Comparison of ENCODE assay signal across 16 cellular contexts in genomic region chr10:97494151-97494550, GRCh38. TPM values are rescaled to one million over a fixed set of nuclear protein-coding genes. Genes with fewer than 3 reads are reported as not detected.
DNase-seq lines count a peak whose midpoint lies in the region; ATAC-seq, FAIRE-seq and TF ChIP-seq lines count a peak whose summit lies in the region.
"Had no signal": no experiment of that assay in that cellular context is flagged by ENCODE, and none has a peak within 500 bp of the region (broad histone marks: within the 10 kb centered on the region; RNA-seq: fewer than 3 reads in every experiment).

No MANE protein-coding gene starts in this region.

- FAIRE-seq in astrocyte (lab: Jason Lieb, UNC) (no peak), keratinocyte (lab: Jason Lieb, UNC) (peak; percentile 29)
- FAIRE-seq: bronchial epithelial cell, H1 had no signal

- no peak for ATAC-seq in activated naive CD8-positive, alpha-beta T cell treated with anti-CD3 and anti-CD28 coated beads, Interleukin-2, amount 50 U/mL, for 24 hours
- no peak for ATAC-seq in HG03280 (IDR thresholded peaks at IDR 0.05; ENCODE audit: unreplicated experiment)
- ATAC-seq: activated CD8-positive, alpha-beta memory T cell treated with anti-CD3 and anti-CD28 coated beads, Interleukin-2, amount 10 ng/mL, durations not matched to agents 7 days and 5 days; stimulated activated naive CD8-positive, alpha-beta T cell treated with anti-CD3 and anti-CD28 coated beads, Interleukin-15, Interleukin-2, amounts not matched to agents 100 U/mL and 50 U/mL, for 24 hours had no signal

- no peak overlapping the region for H3K27ac Mint-ChIP-seq in activated naive CD8-positive, alpha-beta T cell
- H3K27ac Mint-ChIP-seq in activated naive CD8-positive, alpha-beta T cell treated with anti-CD3 and anti-CD28 coated beads, Interleukin-2, amount 50 U/mL, for 24 hours, result no peak overlapping the region
- H3K27ac Mint-ChIP-seq in astrocyte (ENCODE audit: unreplicated experiment), result peak overlapping the region; percentile 34
- H3K27ac Mint-ChIP-seq: activated CD8-positive, alpha-beta memory T cell treated with anti-CD3 and anti-CD28 coated beads, Interleukin-2, amount 10 ng/mL, durations not matched to agents 7 days and 5 days had no signal

- TF ChIP-seq CTCF in astrocyte (IDR thresholded peaks at IDR 0.05; ENCODE audit: insufficient read depth, low read depth, low read length) (no peak), keratinocyte (optimal IDR thresholded peaks at IDR 0.05 in 1 of 3, IDR thresholded peaks at IDR 0.05 in 1 of 3, conservative IDR thresholded peaks at IDR 0.05 in 1 of 3; ENCODE audit: extremely low read depth in 1 of 3, insufficient read depth in 2 of 3, low read length in 3 of 3) (no peak), smooth muscle cell (IDR thresholded peaks at IDR 0.05; ENCODE audit: borderline replicate concordance, insufficient read depth, poor library complexity, severe bottlenecking) (no peak)

- H3K9me3 ChIP-seq in astrocyte (ENCODE audit: insufficient read depth, low read depth, low read length) (no peaks in the 10 kb centered on the region), keratinocyte (ENCODE audit: control insufficient read depth, low read depth, low read length) (no peaks in the 10 kb centered on the region), smooth muscle cell (replicated peaks; ENCODE audit: low read depth) (no peaks in the 10 kb centered on the region)

- dilution Hi-C loops in keratinocyte (cut with MboI; ENCODE audit: extremely low pct_ligation_motif_present, low sequenced_read_pairs), result no loop called here

- H4K20me1 ChIP-seq in astrocyte (ENCODE audit: insufficient read depth, low read length) (peaks cover 71% of the 10 kb centered on the region), keratinocyte (ENCODE audit: control insufficient read depth, extremely low read depth, insufficient read depth, low read length) (no peaks in the 10 kb centered on the region), smooth muscle cell (ENCODE audit: low read depth) (peaks cover 82% of the 10 kb centered on the region)

- H3K9me1 ChIP-seq in keratinocyte (ENCODE audit: control insufficient read depth, extremely low read depth, insufficient read depth, low read length), result no peaks in the 10 kb centered on the region

- no peaks in the 10 kb centered on the region for H3K9me3 Mint-ChIP-seq in activated naive CD8-positive, alpha-beta T cell (ENCODE audit: low read depth)
- no peaks in the 10 kb centered on the region for H3K9me3 Mint-ChIP-seq in activated naive CD8-positive, alpha-beta T cell treated with anti-CD3 and anti-CD28 coated beads, Interleukin-2, amount 50 U/mL, for 24 hours
- H3K9me3 Mint-ChIP-seq in astrocyte (ENCODE audit: unreplicated experiment), result no peaks in the 10 kb centered on the region

- H3K36me3 ChIP-seq in astrocyte (ENCODE audit: insufficient read depth, low read length) (no peaks in the 10 kb centered on the region), keratinocyte (ENCODE audit: control insufficient read depth in 2 of 2, extremely low read depth in 1 of 2, insufficient read depth in 2 of 2, low read length in 2 of 2) (no peaks in the 10 kb centered on the region), smooth muscle cell (ENCODE audit: low read depth) (no peaks in the 10 kb centered on the region)

- WGBS in smooth muscle cell (ENCODE audit: low lambda C conversion rate), result 79% methylated on average over 2 of the region's 2 CpGs

- H3K27ac ChIP-seq in astrocyte (ENCODE audit: low read depth, low read length), result no peak overlapping the region
- H3K27ac ChIP-seq in keratinocyte (ENCODE audit: control insufficient read depth, insufficient read depth, low read length), result no peak overlapping the region
- peak overlapping the region; percentile 47 for H3K27ac ChIP-seq in smooth muscle cell (ENCODE audit: low read depth)
- H3K27ac ChIP-seq: VCaP had no signal

- no peaks in the 10 kb centered on the region for H3K36me3 Mint-ChIP-seq in activated naive CD8-positive, alpha-beta T cell
- H3K36me3 Mint-ChIP-seq in activated naive CD8-positive, alpha-beta T cell treated with anti-CD3 and anti-CD28 coated beads, Interleukin-2, amount 50 U/mL, for 24 hours (ENCODE audit: low read depth), result peaks cover 20% of the 10 kb centered on the region
- no peaks in the 10 kb centered on the region for H3K36me3 Mint-ChIP-seq in astrocyte (ENCODE audit: low read depth, unreplicated experiment)

- H3K27me3 Mint-ChIP-seq in activated naive CD8-positive, alpha-beta T cell, result no peaks in the 10 kb centered on the region
- no peaks in the 10 kb centered on the region for H3K27me3 Mint-ChIP-seq in activated naive CD8-positive, alpha-beta T cell treated with anti-CD3 and anti-CD28 coated beads, Interleukin-2, amount 50 U/mL, for 24 hours
- no peaks in the 10 kb centered on the region for H3K27me3 Mint-ChIP-seq in astrocyte (ENCODE audit: low read depth, unreplicated experiment)
- H3K27me3 Mint-ChIP-seq: activated CD8-positive, alpha-beta memory T cell treated with anti-CD3 and anti-CD28 coated beads, Interleukin-2, amount 10 ng/mL, durations not matched to agents 7 days and 5 days had no signal

- H3F3A ChIP-seq in smooth muscle cell (ENCODE audit: low read depth), result no peaks in the 10 kb centered on the region

- H3K4me1 ChIP-seq in astrocyte (ENCODE audit: insufficient read depth, low read length) (peaks cover 15% of the 10 kb centered on the region), keratinocyte (ENCODE audit: control insufficient read depth, extremely low read depth, insufficient read depth, low read length) (peaks cover 19% of the 10 kb centered on the region), smooth muscle cell (ENCODE audit: low read depth) (peaks cover 29% of the 10 kb centered on the region)

- peak overlapping the region; percentile 38 for H3K4me3 Mint-ChIP-seq in activated naive CD8-positive, alpha-beta T cell
- no peak overlapping the region for H3K4me3 Mint-ChIP-seq in activated naive CD8-positive, alpha-beta T cell treated with anti-CD3 and anti-CD28 coated beads, Interleukin-2, amount 50 U/mL, for 24 hours
- H3K4me3 Mint-ChIP-seq in astrocyte (ENCODE audit: unreplicated experiment), result peak overlapping the region; percentile 28
- H3K4me3 Mint-ChIP-seq: activated CD8-positive, alpha-beta memory T cell treated with anti-CD3 and anti-CD28 coated beads, Interleukin-2, amount 10 ng/mL, durations not matched to agents 7 days and 5 days had no signal

- H3K27me3 ChIP-seq in astrocyte (ENCODE audit: insufficient read depth, low read length) (no peaks in the 10 kb centered on the region), keratinocyte (ENCODE audit: control insufficient read depth, extremely low read depth, insufficient read depth, low read length) (no peaks in the 10 kb centered on the region), smooth muscle cell (ENCODE audit: low read depth) (no peaks in the 10 kb centered on the region)

- H3K9ac ChIP-seq in astrocyte (ENCODE audit: low read length), result no peak overlapping the region
- H3K9ac ChIP-seq in keratinocyte (ENCODE audit: control insufficient read depth, extremely low read depth, insufficient read depth, low read length), result no peak overlapping the region
- H3K9ac ChIP-seq in smooth muscle cell (ENCODE audit: low read depth), result no peak overlapping the region

- H3K4me3 ChIP-seq in astrocyte (ENCODE audit: insufficient read depth, low read depth, low read length) (no peak overlapping the region), keratinocyte (ENCODE audit: control insufficient read depth in 2 of 3, extremely low read depth in 1 of 3, insufficient read depth in 2 of 3, low read depth in 1 of 3, low read length in 3 of 3) (no peak overlapping the region), smooth muscle cell (no peak overlapping the region)

- no peak overlapping the region for H3K4me2 ChIP-seq in astrocyte (ENCODE audit: low read length)
- no peak overlapping the region for H3K4me2 ChIP-seq in keratinocyte (ENCODE audit: control insufficient read depth, extremely low read depth, insufficient read depth, low read depth, low read length)
- H3K4me2 ChIP-seq in smooth muscle cell, result no peak overlapping the region

- DNase-seq in activated naive CD8-positive, alpha-beta T cell treated with anti-CD3 and anti-CD28 coated beads, Interleukin-2, amount 50 U/mL, for 24 hours, result no peak
- DNase-seq in astrocyte (ENCODE audit: low read depth) (no peak), keratinocyte (ENCODE audit: low read depth, low spot score) (no peak), smooth muscle cell (lab: John Stamatoyannopoulos, UW; ENCODE audit: unreplicated experiment) (no peak), NCI-H1694 (lab: John Stamatoyannopoulos, UW) (no peak), NCI-H446 (lab: John Stamatoyannopoulos, UW) (no peak)
- DNase-seq: activated CD8-positive, alpha-beta memory T cell treated with anti-CD3 and anti-CD28 coated beads, Interleukin-2, amount 10 ng/mL, durations not matched to agents 7 days and 5 days; activated naive CD4-positive, alpha-beta T cell treated with Interleukin-2 at 50 U/mL for 16 hours; NCI-H1105 treated with DMSO at 0.1 percent for 48 hours; NCI-H446 treated with DMSO at 0.1 percent for 48 hours; stimulated activated naive CD8-positive, alpha-beta T cell treated with anti-CD3 and anti-CD28 coated beads, Interleukin-15, Interleukin-2, amounts not matched to agents 100 U/mL and 50 U/mL, for 24 hours had no signal

- H3K79me2 ChIP-seq in astrocyte (ENCODE audit: insufficient read depth, low read length), result peaks cover 90% of the 10 kb centered on the region
- H3K79me2 ChIP-seq in keratinocyte (ENCODE audit: control insufficient read depth, insufficient read depth, low read length), result peaks cover 89% of the 10 kb centered on the region
- H3K79me2 ChIP-seq in smooth muscle cell (ENCODE audit: low read depth), result peaks cover 86% of the 10 kb centered on the region

- H3K4me1 Mint-ChIP-seq in activated naive CD8-positive, alpha-beta T cell (ENCODE audit: low read depth), result peaks cover 59% of the 10 kb centered on the region
- H3K4me1 Mint-ChIP-seq in activated naive CD8-positive, alpha-beta T cell treated with anti-CD3 and anti-CD28 coated beads, Interleukin-2, amount 50 U/mL, for 24 hours, result peaks cover 65% of the 10 kb centered on the region
- H3K4me1 Mint-ChIP-seq in astrocyte (ENCODE audit: low read depth, unreplicated experiment), result peaks cover 38% of the 10 kb centered on the region

- H2AFZ ChIP-seq in astrocyte (ENCODE audit: low read depth, low read length) (no peak overlapping the region), keratinocyte (ENCODE audit: control insufficient read depth, low read length) (no peak overlapping the region), smooth muscle cell (ENCODE audit: low read depth) (no peak overlapping the region)

RNA-seq across cellular contexts. Expression of gene MMS19, which starts 4.1 kb away (rescaled TPM):
- 84.4 and 97.2 TPM in 2 replicates for total RNA-seq in astrocyte
- 72.5 to 74.8 TPM (median 74.4 TPM) in 3 replicates for polyA plus RNA-seq in keratinocyte
- 15.5 TPM for polyA plus RNA-seq in keratinocyte (2011; ENCODE audit: low read depth)
- polyA plus RNA-seq in keratinocyte (2011; cell fraction: cytosol; rRNA removed), result 51.5 and 66.8 TPM in 2 replicates
- polyA plus RNA-seq in keratinocyte (2011; cell fraction: nucleus; rRNA removed), result 138 and 144 TPM in 2 replicates
- 46.0 and 61.3 TPM in 2 replicates for polyA plus RNA-seq in keratinocyte (2012; ENCODE audit: low replicate concordance)
- polyA minus RNA-seq in keratinocyte, result 110 to 140 TPM (median 133 TPM) in 3 replicates
- polyA minus RNA-seq in keratinocyte (2011; cell fraction: cytosol; rRNA and poly(A)+ RNA removed), result 71.9 TPM
- polyA minus RNA-seq in keratinocyte (2011; cell fraction: nucleus; rRNA and poly(A)+ RNA removed), result 74.6 and 85.9 TPM in 2 replicates
- total RNA-seq in smooth muscle cell, result 97.9 and 125 TPM in 2 replicates
- polyA plus RNA-seq in smooth muscle cell, result 76.8 and 81.4 TPM in 2 replicates

RNA-seq across cellular contexts. Expression of gene UBTD1, which starts 4.6 kb away (rescaled TPM):
- total RNA-seq in astrocyte, result 73.1 and 81.9 TPM in 2 replicates
- polyA plus RNA-seq in keratinocyte, result 12.0 to 20.5 TPM (median 19.3 TPM) in 3 replicates
- 3.5 TPM for polyA plus RNA-seq in keratinocyte (2011; ENCODE audit: low read depth)
- 13.3 and 33.4 TPM in 2 replicates for polyA plus RNA-seq in keratinocyte (2011; cell fraction: cytosol; rRNA removed)
- 8.4 and 14.1 TPM in 2 replicates for polyA plus RNA-seq in keratinocyte (2011; cell fraction: nucleus; rRNA removed)
- 17.0 and 24.0 TPM in 2 replicates for polyA plus RNA-seq in keratinocyte (2012; ENCODE audit: low replicate concordance)
- 6.8 to 19.4 TPM (median 11.6 TPM) in 3 replicates for polyA minus RNA-seq in keratinocyte
- polyA minus RNA-seq in keratinocyte (2011; cell fraction: cytosol; rRNA and poly(A)+ RNA removed), result 31.7 TPM
- 9.3 and 9.8 TPM in 2 replicates for polyA minus RNA-seq in keratinocyte (2011; cell fraction: nucleus; rRNA and poly(A)+ RNA removed)
- 26.5 and 27.1 TPM in 2 replicates for total RNA-seq in smooth muscle cell
- polyA plus RNA-seq in smooth muscle cell, result 59.9 and 61.5 TPM in 2 replicates

RNA-seq across cellular contexts. Expression of gene ZDHHC16, which starts 48.2 kb away (rescaled TPM):
- total RNA-seq in astrocyte, result 51.1 and 53.5 TPM in 2 replicates
- 63.3 to 77.6 TPM (median 67.8 TPM) in 3 replicates for polyA plus RNA-seq in keratinocyte
- polyA plus RNA-seq in keratinocyte (2011; ENCODE audit: low read depth), result 25.8 TPM
- 64.0 and 68.6 TPM in 2 replicates for polyA plus RNA-seq in keratinocyte (2011; cell fraction: cytosol; rRNA removed)
- polyA plus RNA-seq in keratinocyte (2011; cell fraction: nucleus; rRNA removed), result 49.2 and 49.4 TPM in 2 replicates
- 15.5 and 52.4 TPM in 2 replicates for polyA plus RNA-seq in keratinocyte (2012; ENCODE audit: low replicate concordance)
- 109 to 143 TPM (median 132 TPM) in 3 replicates for polyA minus RNA-seq in keratinocyte
- 46.6 TPM for polyA minus RNA-seq in keratinocyte (2011; cell fraction: cytosol; rRNA and poly(A)+ RNA removed)
- 22.8 and 27.0 TPM in 2 replicates for polyA minus RNA-seq in keratinocyte (2011; cell fraction: nucleus; rRNA and poly(A)+ RNA removed)
- 48.5 and 50.3 TPM in 2 replicates for total RNA-seq in smooth muscle cell
- 73.3 and 81.1 TPM in 2 replicates for polyA plus RNA-seq in smooth muscle cell

RNA-seq across cellular contexts. Expression of gene EXOSC1, which starts 48.3 kb away (rescaled TPM):
- 37.9 and 38.6 TPM in 2 replicates for total RNA-seq in astrocyte
- polyA plus RNA-seq in keratinocyte, result 40.9 to 45.7 TPM (median 42.9 TPM) in 3 replicates
- polyA plus RNA-seq in keratinocyte (2011; ENCODE audit: low read depth), result 13.2 TPM
- 37.0 and 46.2 TPM in 2 replicates for polyA plus RNA-seq in keratinocyte (2011; cell fraction: cytosol; rRNA removed)
- 30.4 and 33.5 TPM in 2 replicates for polyA plus RNA-seq in keratinocyte (2011; cell fraction: nucleus; rRNA removed)
- 35.8 and 41.0 TPM in 2 replicates for polyA plus RNA-seq in keratinocyte (2012; ENCODE audit: low replicate concordance)
- polyA minus RNA-seq in keratinocyte, result 18.1 to 36.1 TPM (median 24.5 TPM) in 3 replicates
- polyA minus RNA-seq in keratinocyte (2011; cell fraction: cytosol; rRNA and poly(A)+ RNA removed), result 12.9 TPM
- polyA minus RNA-seq in keratinocyte (2011; cell fraction: nucleus; rRNA and poly(A)+ RNA removed), result 6.2 and 6.6 TPM in 2 replicates
- 44.9 and 48.7 TPM in 2 replicates for total RNA-seq in smooth muscle cell
- polyA plus RNA-seq in smooth muscle cell, result 61.5 and 97.5 TPM in 2 replicates
